In the genomic region with DNA sequence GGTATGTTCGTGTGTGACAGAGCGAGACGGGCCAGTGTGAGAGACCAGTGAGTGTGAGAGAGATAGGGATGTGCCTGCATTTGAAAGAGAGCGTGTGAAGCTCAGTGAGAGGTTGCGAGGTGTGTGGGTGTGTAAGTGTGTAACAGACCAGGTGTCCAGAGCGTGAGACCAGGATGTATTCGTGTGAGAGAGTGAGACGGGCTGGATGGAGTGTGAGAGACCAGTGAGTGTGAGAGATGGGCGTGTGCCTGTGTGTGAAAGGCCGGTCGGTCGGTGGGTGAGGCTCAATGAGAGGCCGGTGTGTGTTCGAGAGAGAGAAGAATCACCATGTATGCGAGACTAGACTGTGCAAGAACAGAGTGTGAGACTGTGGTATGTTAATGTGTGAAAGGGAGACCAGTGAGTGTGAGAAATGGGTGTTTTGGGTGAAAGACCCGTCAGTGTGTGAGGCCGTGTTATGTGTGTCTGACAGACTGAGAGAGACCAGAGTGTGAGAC, we compare ENCODE assay signal across 8 cellular contexts. TPM values are rescaled to one million over a fixed set of nuclear protein-coding genes. Genes with fewer than 3 reads are reported as not detected.
A peak's percentile ranks its signal among the peaks of the same experiment; 100 is the strongest.
DNase-seq lines count a peak whose midpoint lies in the region; ATAC-seq, FAIRE-seq and TF ChIP-seq lines count a peak whose summit lies in the region.

No MANE protein-coding gene starts in this region.

- H3K4me3 ChIP-seq in H7 (ENCODE audit: insufficient read depth, low read depth, low read length) (peak overlapping the region; percentile 33; the same call in 1 of the 2 replicates), ascending aorta (peak overlapping the region; percentile 56 to 94), kidney (ENCODE audit: low read length in 2 of 2) (peak overlapping the region; percentile 78 to 96), subcutaneous abdominal adipose tissue (ENCODE audit: low read depth in 1 of 5, low read length in 5 of 5) (peak overlapping the region; percentile 71 to 99 (median 94))

- intact Hi-C loops in ascending aorta (cut with DNase I) (loop anchor here (2.0 kb wide), 1 partner anchor 32 kb away; a partner anchor contains a TSS), kidney (cut with DNase I) (no loop called here)

- ATAC-seq in GM19452 (IDR thresholded peaks at IDR 0.05; ENCODE audit: unreplicated experiment), result no peak
- no peak for ATAC-seq in GM18511 (IDR thresholded peaks at IDR 0.05; ENCODE audit: unreplicated experiment)

- H3K4me1 ChIP-seq in ascending aorta (peaks cover 0 to 5% of the 10 kb centered on the region in 2 donors), kidney (ENCODE audit: control insufficient read depth in 1 of 2, insufficient read depth in 1 of 2, low read depth in 1 of 2, low read length in 2 of 2) (peaks cover 4 to 11% of the 10 kb centered on the region in 2 donors), subcutaneous abdominal adipose tissue (ENCODE audit: control insufficient read depth in 5 of 5, insufficient read depth in 5 of 5, low read length in 5 of 5) (peaks cover 7 to 15% (median 14%) of the 10 kb centered on the region in 5 donors)

- H3K9me3 ChIP-seq in ascending aorta (peaks cover 9 to 53% of the 10 kb centered on the region in 2 donors), kidney (ENCODE audit: control insufficient read depth in 1 of 2, low read length in 2 of 2) (peaks cover 0 to 4% of the 10 kb centered on the region in 2 donors), subcutaneous abdominal adipose tissue (ENCODE audit: control insufficient read depth in 5 of 5, low read length in 5 of 5) (peaks cover 0 to 24% (median 4%) of the 10 kb centered on the region in 5 donors)

- FAIRE-seq in kidney (lab: Jason Lieb, UNC), result no peak

- H3K9ac ChIP-seq in kidney (ENCODE audit: low read length in 2 of 2) (peak overlapping the region; percentile 62 to 72), subcutaneous abdominal adipose tissue (ENCODE audit: low read length in 5 of 5) (peak overlapping the region; percentile 73 to 95 (median 87))

- H3K36me3 ChIP-seq in H7 (replicated peaks; ENCODE audit: control insufficient read depth, insufficient read depth, low read length) (no peaks in the 10 kb centered on the region), ascending aorta (peaks cover 14 to 19% of the 10 kb centered on the region in 2 donors), kidney (ENCODE audit: control insufficient read depth in 1 of 2, insufficient read depth in 2 of 2, low read length in 2 of 2) (peaks cover 0 to 4% of the 10 kb centered on the region in 2 donors), subcutaneous abdominal adipose tissue (ENCODE audit: control insufficient read depth in 5 of 5, insufficient read depth in 5 of 5, low read length in 5 of 5) (peaks cover 0 to 18% (median 6%) of the 10 kb centered on the region in 5 donors)

- no peak for DNase-seq in H7
- DNase-seq in ascending aorta (ENCODE audit: low spot score in 2 of 2), result no peak
- DNase-seq in kidney, result peak; percentile 38
- DNase-seq in SKM-1 (lab: John Stamatoyannopoulos, UW; ENCODE audit: unreplicated experiment), result no peak
- DNase-seq in stimulated activated CD4-positive, alpha-beta T cell treated with anti-CD3 and anti-CD28 coated beads, Interleukin-15, amount 100 ng/mL, for 24 hours, result no peak

- H3K27me3 ChIP-seq in H7 (ENCODE audit: control insufficient read depth, insufficient read depth, low read length) (no peaks in the 10 kb centered on the region), ascending aorta (no peaks in the 10 kb centered on the region), subcutaneous abdominal adipose tissue (ENCODE audit: control insufficient read depth in 5 of 5, insufficient read depth in 4 of 5, low read length in 5 of 5) (no peaks in the 10 kb centered on the region)

- peak overlapping the region; percentile 92 to 100 for H3K27ac ChIP-seq in ascending aorta
- peak overlapping the region; percentile 96 to 97 for H3K27ac ChIP-seq in kidney (ENCODE audit: low read depth in 2 of 2, low read length in 2 of 2)
- H3K27ac ChIP-seq in subcutaneous abdominal adipose tissue (ENCODE audit: low read depth, low read length), result peak overlapping the region; percentile 84

- TF ChIP-seq CTCF in ascending aorta (IDR thresholded peaks at IDR 0.05) (no peak), kidney (IDR thresholded peaks at IDR 0.05; ENCODE audit: borderline replicate concordance, extremely low read depth, insufficient read depth) (no peak)

RNA-seq across cellular contexts. Expression of a gene that starts 0.7 kb away (rescaled TPM):
- total RNA-seq in H7 (2014; rRNA removed; shearing (Covaris generic)), result not detected in 2 replicates
- total RNA-seq in ascending aorta (4.8 TPM), kidney (9.3 TPM)
- 2.6 TPM for polyA plus RNA-seq in kidney (ENCODE audit: insufficient read depth, low read depth, low replicate concordance)

RNA-seq across cellular contexts. Expression of a gene that starts 30.4 kb away (rescaled TPM):
- total RNA-seq in H7 (2014; rRNA removed; shearing (Covaris generic)), result 0.52 and 2.7 TPM in 2 replicates
- total RNA-seq in ascending aorta (20.1 TPM), kidney (11.6 TPM)
- polyA plus RNA-seq in kidney (ENCODE audit: insufficient read depth, low read depth, low replicate concordance), result 3.4 TPM

RNA-seq across cellular contexts. Expression of a gene that starts 31.2 kb away (rescaled TPM):
- not detected in 2 replicates for total RNA-seq in H7 (2014; rRNA removed; shearing (Covaris generic))
- total RNA-seq in ascending aorta, result 2.2 TPM
- 8.5 TPM for total RNA-seq in kidney
- 2.9 TPM for polyA plus RNA-seq in kidney (ENCODE audit: insufficient read depth, low read depth, low replicate concordance)

RNA-seq across cellular contexts. Expression of a gene that starts 58.9 kb away (rescaled TPM):
- total RNA-seq in H7 (2014; rRNA removed; shearing (Covaris generic)), result 1.4 and 1.9 TPM in 2 replicates
- total RNA-seq in ascending aorta (0.21 TPM), kidney (6.6 TPM)
- 5.1 TPM for polyA plus RNA-seq in kidney (ENCODE audit: insufficient read depth, low read depth, low replicate concordance)

Comparison
In these comparisons a context has a peak if more than half of its experiments do, and no peak if none do; other contexts are left out.
1. H3K4me3 ChIP-seq: peak in every context shown above with its lines; median percentile 94 in subcutaneous abdominal adipose tissue; 87 in kidney; 75 in ascending aorta; 33 in H7.